ENCODE assay signal across 14 cellular contexts in genomic region chr4:162164881-162165528, GRCh38. TPM values are rescaled to one million over a fixed set of nuclear protein-coding genes. Genes with fewer than 3 reads are reported as not detected.
A peak's percentile ranks its signal among the peaks of the same experiment; 100 is the strongest.
DNase-seq lines count a peak whose midpoint lies in the region; TF ChIP-seq lines count a peak whose summit lies in the region.
"Had no signal": no experiment of that assay in that cellular context is flagged by ENCODE, and none has a peak within 500 bp of the region (broad histone marks: within the 10 kb centered on the region; RNA-seq: fewer than 3 reads in every experiment).

No MANE protein-coding gene starts in this region.

- no peak overlapping the region for H3K4ac ChIP-seq in neuronal stem cell (ENCODE audit: low read length)

- H3K18ac ChIP-seq in neuronal stem cell (ENCODE audit: low read length) = no peak overlapping the region

- H4K91ac ChIP-seq in neuronal stem cell (ENCODE audit: low read depth, low read length, poor library complexity) = no peak overlapping the region

- no peak overlapping the region for H2AK5ac ChIP-seq in neuronal stem cell (ENCODE audit: low read depth, low read length)

- peaks cover 10% of the 10 kb centered on the region for H3K27me3 Mint-ChIP-seq in activated T-cell treated with anti-CD3 and anti-CD28 coated beads, Interleukin-2, amount 50 U/mL, for 24 hours

- DNase-seq in HPDE6-E6E7 (ENCODE audit: extremely low spot score) (peak; percentile 6), adipocyte (ENCODE audit: low read depth) (peak; percentile 17), foreskin fibroblast (no peak), neuronal stem cell (ENCODE audit: low spot score) (no peak), activated T-cell treated with anti-CD3 and anti-CD28 coated beads for 4 hours (no peak), posterior cingulate gyrus (no peak)
- no peak for DNase-seq in activated T-cell treated with anti-CD3 and anti-CD28 coated beads, Interleukin-2, amount 50 U/mL, for 24 hours
- no peak for DNase-seq in central memory CD4-positive, alpha-beta T cell
- DNase-seq: activated naive CD4-positive, alpha-beta T cell treated with anti-CD3 and anti-CD28 coated beads, Interleukin-2, amount 50 U/mL, for 16 hours; immature natural killer cell; stimulated activated naive CD8-positive, alpha-beta T cell treated with anti-CD3 and anti-CD28 coated beads, Interleukin-15, Interleukin-2, amounts not matched to agents 100 U/mL and 50 U/mL, for 24 hours had no signal

- TF ChIP-seq CTCF in foreskin fibroblast (IDR thresholded peaks at IDR 0.05; ENCODE audit: low read depth, low read length) = no peak

- H2BK120ac ChIP-seq in neuronal stem cell (ENCODE audit: low read depth, low read length) = no peak overlapping the region

- no peak overlapping the region for H2BK12ac ChIP-seq in neuronal stem cell (ENCODE audit: low read length)

- peaks cover 2% of the 10 kb centered on the region for H3K4me1 Mint-ChIP-seq in activated T-cell treated with anti-CD3 and anti-CD28 coated beads, Interleukin-2, amount 50 U/mL, for 24 hours (ENCODE audit: low read depth)
- H3K4me1 Mint-ChIP-seq: immature natural killer cell had no signal

- peaks cover 9% of the 10 kb centered on the region for H3K27me3 ChIP-seq in adipocyte (replicated peaks; ENCODE audit: control insufficient read depth, insufficient read depth, low read length)
- H3K27me3 ChIP-seq in neuronal stem cell (ENCODE audit: control insufficient read depth in 3 of 3, insufficient read depth in 3 of 3, low read depth in 1 of 3, low read length in 3 of 3) = no peaks in the 10 kb centered on the region
- H3K27me3 ChIP-seq: SJSA1 had no signal

- H2BK15ac ChIP-seq in neuronal stem cell (ENCODE audit: low read length) = no peak overlapping the region

- H3K4me1 ChIP-seq in adipocyte (ENCODE audit: control insufficient read depth, insufficient read depth, low read length) (peaks cover 9% of the 10 kb centered on the region), neuronal stem cell (ENCODE audit: control insufficient read depth in 2 of 2, insufficient read depth in 1 of 2, low read depth in 1 of 2, low read length in 2 of 2) (peaks cover 0 to 7% of the 10 kb centered on the region in 2 donors)
- H3K4me1 ChIP-seq: SJSA1 had no signal

- peaks cover 2% of the 10 kb centered on the region for H3K9me3 Mint-ChIP-seq in activated T-cell treated with anti-CD3 and anti-CD28 coated beads, Interleukin-2, amount 50 U/mL, for 24 hours

- no peaks in the 10 kb centered on the region for H3K36me3 Mint-ChIP-seq in activated T-cell treated with anti-CD3 and anti-CD28 coated beads, Interleukin-2, amount 50 U/mL, for 24 hours (ENCODE audit: low read depth)
- H3K36me3 Mint-ChIP-seq: immature natural killer cell had no signal

- H3K23ac ChIP-seq in neuronal stem cell (ENCODE audit: low read depth, low read length, poor library complexity) = no peak overlapping the region

- no peak overlapping the region for H3K27ac ChIP-seq in neuronal stem cell (replicated peaks; ENCODE audit: low read length)
- H3K27ac ChIP-seq: C4-2B, coronary artery, SJSA1 had no signal

- H3K27ac Mint-ChIP-seq in activated T-cell treated with anti-CD3 and anti-CD28 coated beads, Interleukin-2, amount 50 U/mL, for 24 hours = no peak overlapping the region
- H3K27ac Mint-ChIP-seq: immature natural killer cell had no signal

- no peak overlapping the region for H3K4me3 Mint-ChIP-seq in activated T-cell treated with anti-CD3 and anti-CD28 coated beads, Interleukin-2, amount 50 U/mL, for 24 hours
- H3K4me3 Mint-ChIP-seq: immature natural killer cell had no signal

- H3K9me3 ChIP-seq in adipocyte (ENCODE audit: control insufficient read depth, low read length) (no peaks in the 10 kb centered on the region), neuronal stem cell (replicated peaks in 1 of 2; ENCODE audit: control insufficient read depth in 2 of 2, insufficient read depth in 1 of 2, low read depth in 1 of 2, low read length in 2 of 2) (no peaks in the 10 kb centered on the region)
- H3K9me3 ChIP-seq: SJSA1 had no signal

- no peak overlapping the region for H4K8ac ChIP-seq in neuronal stem cell (ENCODE audit: low read depth, low read length)

- H3K9ac ChIP-seq in adipocyte (ENCODE audit: low read length) (no peak overlapping the region), neuronal stem cell (ENCODE audit: low read depth, low read length, poor library complexity) (no peak overlapping the region)

- H2BK5ac ChIP-seq in neuronal stem cell (ENCODE audit: low read length) = no peak overlapping the region

- H2AFZ ChIP-seq in neuronal stem cell (ENCODE audit: low read length) = peak overlapping the region; percentile 93

- no peaks in the 10 kb centered on the region for H3K79me1 ChIP-seq in neuronal stem cell (ENCODE audit: low read depth, low read length)

- H3K14ac ChIP-seq in neuronal stem cell (ENCODE audit: low read length) = no peak overlapping the region

- H3K4me2 ChIP-seq in neuronal stem cell (ENCODE audit: insufficient read depth, low read length, poor library complexity, severe bottlenecking) = no peak overlapping the region

- intact Hi-C loops in posterior cingulate gyrus (cut with DNase I) = no loop called here

- no peaks in the 10 kb centered on the region for H3K36me3 ChIP-seq in adipocyte (ENCODE audit: control insufficient read depth, insufficient read depth, low read length, severe bottlenecking)
- H3K36me3 ChIP-seq in neuronal stem cell (replicated peaks in 1 of 2; ENCODE audit: control insufficient read depth in 2 of 2, insufficient read depth in 2 of 2, low read length in 2 of 2) = no peaks in the 10 kb centered on the region
- H3K36me3 ChIP-seq: SJSA1 had no signal

- H3K4me3 ChIP-seq in adipocyte (ENCODE audit: low read length) (no peak overlapping the region), foreskin fibroblast (ENCODE audit: low read depth in 1 of 2, low read length in 2 of 2) (peak overlapping the region; percentile 8 to 63), neuronal stem cell (ENCODE audit: low read length in 2 of 2) (peak overlapping the region in 1 of 2 donors; percentile 64)
- H3K4me3 ChIP-seq: SJSA1 had no signal

RNA-seq across cellular contexts. Expression of gene FSTL5, which starts 1.2 kb away (rescaled TPM):
- polyA plus RNA-seq in neuronal stem cell (2013, experiment 1 of 2) = 0.06 TPM
- polyA plus RNA-seq in neuronal stem cell (2013, experiment 2 of 2) = 0.06 TPM
- polyA plus RNA-seq: immature natural killer cell had no signal

Comparison
In these comparisons a context has a peak if more than half of its experiments do, and no peak if none do; other contexts are left out.
1. DNase-seq: peak in HPDE6-E6E7 (single experiment) and adipocyte (single experiment); none in foreskin fibroblast (0 of 2), neuronal stem cell (single experiment), activated T-cell treated with anti-CD3 and anti-CD28 coated beads, Interleukin-2, amount 50 U/mL, for 24 hours (single experiment), activated T-cell treated with anti-CD3 and anti-CD28 coated beads for 4 hours (single experiment), posterior cingulate gyrus (0 of 10) and central memory CD4-positive, alpha-beta T cell (single experiment).